15 cellular contexts compared by ENCODE assay signal in the genomic region with DNA sequence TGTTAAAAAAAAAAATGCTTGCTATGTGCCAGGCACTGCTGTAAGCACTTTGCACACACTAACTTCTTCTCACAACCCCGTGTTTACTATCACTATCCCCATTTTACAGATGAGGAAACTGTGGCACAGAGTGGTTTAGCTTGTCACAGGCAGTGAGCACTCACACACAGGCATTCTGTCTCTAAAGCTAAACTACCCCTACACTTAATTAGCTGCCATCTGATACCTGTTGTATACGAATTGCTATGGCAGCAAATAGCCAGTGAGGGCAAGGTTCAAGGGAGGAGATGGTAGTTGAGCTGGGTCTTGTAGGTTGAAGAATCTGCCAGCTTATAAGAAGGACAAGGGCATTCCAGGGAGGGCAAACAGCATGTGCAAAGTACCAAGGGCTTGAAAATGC. TPM values are rescaled to one million over a fixed set of nuclear protein-coding genes. Genes with fewer than 3 reads are reported as not detected.
DNase-seq lines count a peak whose midpoint lies in the region; ATAC-seq lines count a peak whose summit lies in the region.
"Had no signal": no experiment of that assay in that cellular context is flagged by ENCODE, and none has a peak within 500 bp of the region (broad histone marks: within the 10 kb centered on the region; RNA-seq: fewer than 3 reads in every experiment).

No MANE protein-coding gene starts in this region.

- DNase-seq in NCI-H2171 treated with DMSO at 0.1 percent for 48 hours (lab: John Stamatoyannopoulos, UW) (peak; percentile 37), NCI-H2171 (lab: John Stamatoyannopoulos, UW) (no peak), COLO668 (lab: John Stamatoyannopoulos, UW; ENCODE audit: unreplicated experiment) (peak; percentile 28), NCI-H1436 treated with DMSO at 0.1 percent for 48 hours (lab: John Stamatoyannopoulos, UW) (peak; percentile 17), mesenchymal stem cell (no peak), GM03348 (ENCODE audit: low spot score) (no peak)
- DNase-seq in effector CD8-positive, alpha-beta T cell (lab: John Stamatoyannopoulos, UW), result no peak
- DNase-seq: COR-L47, DMS79, NCI-H2029 treated with DMSO at 0.1 percent for 48 hours, NCI-H510A had no signal

- H2BK5ac ChIP-seq in mesenchymal stem cell (ENCODE audit: low read depth, low read length, poor library complexity, severe bottlenecking), result no peak overlapping the region

- no peak overlapping the region for H3K9ac ChIP-seq in mesenchymal stem cell (ENCODE audit: low read length)
- H3K9ac ChIP-seq: KMS-11 had no signal

- no peaks in the 10 kb centered on the region for H3K9me3 ChIP-seq in mesenchymal stem cell (ENCODE audit: control insufficient read depth, low read length)
- H3K9me3 ChIP-seq: HAP-1 had no signal

- no peak overlapping the region for H3K27ac ChIP-seq in mesenchymal stem cell (ENCODE audit: low read length, poor library complexity, severe bottlenecking)
- H3K27ac ChIP-seq: C4-2B, KMS-11 had no signal

- WGBS in mesenchymal stem cell, result 71% methylated on average over 2 of the region's 2 CpGs

- H3K4me2 ChIP-seq in mesenchymal stem cell (ENCODE audit: low read length, poor library complexity, severe bottlenecking), result no peak overlapping the region
- H3K4me2 ChIP-seq: KMS-11 had no signal

- H2AFZ ChIP-seq in mesenchymal stem cell (ENCODE audit: low read depth, low read length), result no peak overlapping the region

- peak overlapping the region; percentile 32 for H2AK5ac ChIP-seq in mesenchymal stem cell (ENCODE audit: low read length, severe bottlenecking)

- H4K91ac ChIP-seq in mesenchymal stem cell (ENCODE audit: low read length), result no peak overlapping the region

- no peak overlapping the region for H2BK120ac ChIP-seq in mesenchymal stem cell (ENCODE audit: low read depth, low read length)

- H2BK15ac ChIP-seq in mesenchymal stem cell (ENCODE audit: low read depth, poor library complexity, severe bottlenecking), result no peak overlapping the region

- no peak overlapping the region for H2BK12ac ChIP-seq in mesenchymal stem cell (ENCODE audit: low read length in 2 of 2)

- no peak for ATAC-seq in HG02798 (IDR thresholded peaks at IDR 0.05; ENCODE audit: poor library complexity, unreplicated experiment)

- H3K4me1 ChIP-seq in mesenchymal stem cell (ENCODE audit: control insufficient read depth, insufficient read depth, low read depth, low read length), result peaks cover 30% of the 10 kb centered on the region
- H3K4me1 ChIP-seq: HAP-1 had no signal

- H3K36me3 ChIP-seq in mesenchymal stem cell (ENCODE audit: control insufficient read depth in 1 of 2, insufficient read depth in 2 of 2, low read depth in 1 of 2, low read length in 2 of 2), result no peaks in the 10 kb centered on the region
- H3K36me3 ChIP-seq: HAP-1 had no signal

- H3K4me3 ChIP-seq in mesenchymal stem cell (ENCODE audit: insufficient read depth in 1 of 2, low read depth in 1 of 2, low read length in 2 of 2), result no peak overlapping the region
- H3K4me3 ChIP-seq: HAP-1 had no signal

- H3K27me3 ChIP-seq in mesenchymal stem cell (ENCODE audit: control insufficient read depth in 1 of 2, insufficient read depth in 1 of 2, low read length in 2 of 2), result peaks cover 15 to 16% of the 10 kb centered on the region in 2 experiments

- H3K18ac ChIP-seq in mesenchymal stem cell (ENCODE audit: low read depth in 1 of 2, low read length in 2 of 2), result no peak overlapping the region

- no peak overlapping the region for H3K14ac ChIP-seq in mesenchymal stem cell (ENCODE audit: low read length in 2 of 2)

- peaks cover 3% of the 10 kb centered on the region for H3K79me1 ChIP-seq in mesenchymal stem cell (replicated peaks; ENCODE audit: low read length, poor library complexity, severe bottlenecking)

- H4K8ac ChIP-seq in mesenchymal stem cell (ENCODE audit: low read length), result no peak overlapping the region

- H3K23ac ChIP-seq in mesenchymal stem cell (ENCODE audit: low read length in 2 of 2), result no peak overlapping the region

- H3K4ac ChIP-seq in mesenchymal stem cell (ENCODE audit: low read depth in 1 of 2, low read length in 2 of 2), result peak overlapping the region in 1 of 2 experiments; percentile 26

RNA-seq across cellular contexts. Expression of a gene that starts 5.2 kb away (rescaled TPM):
- 0.19 TPM for polyA plus RNA-seq in mesenchymal stem cell (2013, experiment 1 of 2)
- polyA plus RNA-seq in mesenchymal stem cell (2013, experiment 2 of 2), result 0.21 TPM

RNA-seq across cellular contexts. Expression of a gene that starts 9.5 kb away (rescaled TPM):
- polyA plus RNA-seq in mesenchymal stem cell (2013, experiment 1 of 2), result 20.5 TPM
- 21.3 TPM for polyA plus RNA-seq in mesenchymal stem cell (2013, experiment 2 of 2)

RNA-seq across cellular contexts. Expression of a gene that starts 11.7 kb away (rescaled TPM):
- polyA plus RNA-seq in mesenchymal stem cell (2013, experiment 1 of 2), result 18.0 TPM
- 16.8 TPM for polyA plus RNA-seq in mesenchymal stem cell (2013, experiment 2 of 2)

RNA-seq across cellular contexts. Expression of a gene that starts 30.2 kb away (rescaled TPM):
- 35.0 TPM for polyA plus RNA-seq in mesenchymal stem cell (2013, experiment 1 of 2)
- polyA plus RNA-seq in mesenchymal stem cell (2013, experiment 2 of 2), result 36.8 TPM

RNA-seq across cellular contexts. Expression of a gene that starts 30.3 kb away (rescaled TPM):
- 1.5 TPM for polyA plus RNA-seq in mesenchymal stem cell (2013, experiment 1 of 2)
- polyA plus RNA-seq in mesenchymal stem cell (2013, experiment 2 of 2), result 1.1 TPM

Comparison
In these comparisons a context has a peak if more than half of its experiments do, and no peak if none do; other contexts are left out.
1. DNase-seq: peak in NCI-H2171 treated with DMSO at 0.1 percent for 48 hours (single experiment), COLO668 (single experiment) and NCI-H1436 treated with DMSO at 0.1 percent for 48 hours (single experiment); none in NCI-H2171 (single experiment), mesenchymal stem cell (single experiment), GM03348 (single experiment) and effector CD8-positive, alpha-beta T cell (single experiment).